16 cellular contexts compared by ENCODE assay signal in genomic region chr9:92654481-92655301, GRCh38. TPM values are rescaled to one million over a fixed set of nuclear protein-coding genes. Genes with fewer than 3 reads are reported as not detected.
DNase-seq lines count a peak whose midpoint lies in the region; ATAC-seq, FAIRE-seq and TF ChIP-seq lines count a peak whose summit lies in the region.
"Had no signal": no experiment of that assay in that cellular context is flagged by ENCODE, and none has a peak within 500 bp of the region (broad histone marks: within the 10 kb centered on the region; RNA-seq: fewer than 3 reads in every experiment).

No MANE protein-coding gene starts in this region.

- peak overlapping the region; percentile 74 for H3K27ac Mint-ChIP-seq in type B pancreatic cell
- no peak overlapping the region for H3K27ac Mint-ChIP-seq in activated T-helper 17 cell treated with anti-CD3 and anti-CD28 coated beads, Interleukin-2, amount 50 U/mL, for 72 hours
- H3K27ac Mint-ChIP-seq: activated CD4-positive, alpha-beta T cell treated with anti-CD3 and anti-CD28 coated beads, Interleukin-2, amount 10 ng/mL, durations not matched to agents 24 days and 14 days; activated T-cell treated with anti-CD3 and anti-CD28 coated beads, Interleukin-2, amount 50 U/mL, for 24 hours had no signal

- ATAC-seq in heart left ventricle (peak in 3 of 4 donors; percentile 13 to 35 (median 21)), Right ventricle myocardium superior (ENCODE audit: poor library complexity) (no peak), left lobe of liver (peak; percentile 57)
- ATAC-seq in activated T-helper 17 cell treated with anti-CD3 and anti-CD28 coated beads, Interleukin-2, amount 50 U/mL, for 72 hours (replicated peaks): no peak

- peak; percentile 32 for FAIRE-seq in bronchial epithelial cell (lab: Jason Lieb, UNC)
- FAIRE-seq: A549 had no signal

- H3K27ac ChIP-seq in heart left ventricle: peak overlapping the region in 1 of 12 donors; percentile 50
- H3K27ac ChIP-seq: A549 had no signal

- H3K27me3 Mint-ChIP-seq in type B pancreatic cell: no peaks in the 10 kb centered on the region
- no peaks in the 10 kb centered on the region for H3K27me3 Mint-ChIP-seq in activated T-helper 17 cell treated with anti-CD3 and anti-CD28 coated beads, Interleukin-2, amount 50 U/mL, for 72 hours
- H3K27me3 Mint-ChIP-seq: activated CD4-positive, alpha-beta T cell treated with anti-CD3 and anti-CD28 coated beads, Interleukin-2, amount 10 ng/mL, durations not matched to agents 24 days and 14 days; activated T-cell treated with anti-CD3 and anti-CD28 coated beads, Interleukin-2, amount 50 U/mL, for 24 hours had no signal

- H3K4me1 Mint-ChIP-seq in type B pancreatic cell (ENCODE audit: unreplicated experiment): peaks cover 1% of the 10 kb centered on the region
- no peaks in the 10 kb centered on the region for H3K4me1 Mint-ChIP-seq in activated T-helper 17 cell treated with anti-CD3 and anti-CD28 coated beads, Interleukin-2, amount 50 U/mL, for 72 hours

- WGBS in heart left ventricle, 4 donors: 87 to 92% (median 89%) methylated on average over 19 of the region's 19 CpGs

- TF ChIP-seq POLR2A in heart left ventricle (IDR thresholded peaks at IDR 0.05): no peak

- H3K4me3 Mint-ChIP-seq in type B pancreatic cell: no peak overlapping the region
- H3K4me3 Mint-ChIP-seq in activated T-helper 17 cell treated with anti-CD3 and anti-CD28 coated beads, Interleukin-2, amount 50 U/mL, for 72 hours: no peak overlapping the region
- H3K4me3 Mint-ChIP-seq: activated CD4-positive, alpha-beta T cell treated with anti-CD3 and anti-CD28 coated beads, Interleukin-2, amount 10 ng/mL, durations not matched to agents 24 days and 14 days; activated T-cell treated with anti-CD3 and anti-CD28 coated beads, Interleukin-2, amount 50 U/mL, for 24 hours had no signal

- peaks cover 0 to 21% (median 5%) of the 10 kb centered on the region in 12 donors for H3K4me1 ChIP-seq in heart left ventricle
- H3K4me1 ChIP-seq: A549 had no signal

- no peak overlapping the region for H3K4me3 ChIP-seq in heart left ventricle
- H3K4me3 ChIP-seq in bronchial epithelial cell (ENCODE audit: low read depth, low read length): no peak overlapping the region
- H3K4me3 ChIP-seq: A549 had no signal

- intact Hi-C loops in heart left ventricle (cut with DNase I): loop anchor here in 1 of 10 donors (5.0 kb wide), 1 partner anchor 138 kb away; no protein-coding TSS in a partner anchor
- intact Hi-C loops in Right ventricle myocardium superior (cut with DNase I): no loop called here

- H3K9me3 Mint-ChIP-seq in type B pancreatic cell: no peaks in the 10 kb centered on the region
- H3K9me3 Mint-ChIP-seq in activated T-helper 17 cell treated with anti-CD3 and anti-CD28 coated beads, Interleukin-2, amount 50 U/mL, for 72 hours: no peaks in the 10 kb centered on the region
- H3K9me3 Mint-ChIP-seq: activated CD4-positive, alpha-beta T cell treated with anti-CD3 and anti-CD28 coated beads, Interleukin-2, amount 10 ng/mL, durations not matched to agents 24 days and 14 days; activated T-cell treated with anti-CD3 and anti-CD28 coated beads, Interleukin-2, amount 50 U/mL, for 24 hours had no signal

- no peak for DNase-seq in heart left ventricle
- DNase-seq in Right ventricle myocardium superior: no peak
- DNase-seq in bronchial epithelial cell (ENCODE audit: low read depth): peak; percentile 71
- no peak for DNase-seq in left lobe of liver (ENCODE audit: low spot score)
- DNase-seq in type B pancreatic cell (ENCODE audit: extremely low spot score, unreplicated experiment): no peak
- no peak for DNase-seq in activated CD4-positive, alpha-beta T cell treated with anti-CD3 and anti-CD28 coated beads, Interleukin-2, amount 50 U/mL, for 4 hours
- DNase-seq in Ammon's horn (ENCODE audit: low spot score): no peak
- DNase-seq: activated CD4-positive, alpha-beta T cell treated with anti-CD3 and anti-CD28 coated beads, Interleukin-2, amount 10 ng/mL, durations not matched to agents 24 days and 14 days; activated T-cell treated with anti-CD3 and anti-CD28 coated beads, Interleukin-2, amount 50 U/mL, for 24 hours; midbrain; NCI-H2171; NK-92 treated with Interleukin-12 subunit alpha and Interleukin-12 subunit beta, amount 100 ng/mL, for 24 hours; T-helper 9 cell; trophoblast cell had no signal

- H3K36me3 Mint-ChIP-seq in type B pancreatic cell: peaks cover 9% of the 10 kb centered on the region
- peaks cover 81% of the 10 kb centered on the region for H3K36me3 Mint-ChIP-seq in activated T-helper 17 cell treated with anti-CD3 and anti-CD28 coated beads, Interleukin-2, amount 50 U/mL, for 72 hours (ENCODE audit: low read depth)

- H3K9me3 ChIP-seq in heart left ventricle: no peaks in the 10 kb centered on the region
- H3K9me3 ChIP-seq: A549 had no signal

- H3K27me3 ChIP-seq in heart left ventricle: no peaks in the 10 kb centered on the region
- H3K27me3 ChIP-seq in bronchial epithelial cell (ENCODE audit: control insufficient read depth, insufficient read depth, low read length): no peaks in the 10 kb centered on the region

- no peak for TF ChIP-seq CTCF in heart left ventricle (IDR thresholded peaks at IDR 0.05)
- no peak for TF ChIP-seq CTCF in bronchial epithelial cell (IDR thresholded peaks at IDR 0.05; ENCODE audit: insufficient read depth, low read length, severe bottlenecking)
- no peak for TF ChIP-seq CTCF in type B pancreatic cell (conservative IDR thresholded peaks at IDR 0.05)

- peaks cover 0 to 73% (median 37%) of the 10 kb centered on the region in 9 donors for H3K36me3 ChIP-seq in heart left ventricle
- H3K36me3 ChIP-seq in bronchial epithelial cell (ENCODE audit: control insufficient read depth, insufficient read depth, low read length): peaks cover 29% of the 10 kb centered on the region

RNA-seq across cellular contexts. Expression of gene IPPK, which starts 15.2 kb away (rescaled TPM):
- total RNA-seq in heart left ventricle (10 to 100 TPM in 2 of 9 donors, 1 to 10 TPM in 7; 5.8 to 10.1 (median 8.6) TPM), Right ventricle myocardium superior (7.9 TPM), bronchial epithelial cell (27.6 and 38.8 TPM in 2 replicates), left lobe of liver (1.8 TPM), type B pancreatic cell (ENCODE audit: low replicate concordance) (8.1 and 11.6 TPM in 2 replicates)
- polyA plus RNA-seq in heart left ventricle: 10 to 100 TPM in 1 of 2 donors, 1 to 10 TPM in 1; 4.2 to 11.0 TPM
- 10 to 100 TPM; 15.1 to 18.1 TPM for total RNA-seq in activated T-helper 17 cell treated with anti-CD3 and anti-CD28 coated beads, Interleukin-2, amount 50 U/mL, for 72 hours

Comparison
In these comparisons a context has a peak if more than half of its experiments do, and no peak if none do; other contexts are left out.
1. ATAC-seq: peak in heart left ventricle (3 of 4) and left lobe of liver (single experiment); none in Right ventricle myocardium superior (single experiment) and activated T-helper 17 cell treated with anti-CD3 and anti-CD28 coated beads, Interleukin-2, amount 50 U/mL, for 72 hours (single experiment).